1 cellular context compared by ENCODE assay signal in the genomic region with DNA sequence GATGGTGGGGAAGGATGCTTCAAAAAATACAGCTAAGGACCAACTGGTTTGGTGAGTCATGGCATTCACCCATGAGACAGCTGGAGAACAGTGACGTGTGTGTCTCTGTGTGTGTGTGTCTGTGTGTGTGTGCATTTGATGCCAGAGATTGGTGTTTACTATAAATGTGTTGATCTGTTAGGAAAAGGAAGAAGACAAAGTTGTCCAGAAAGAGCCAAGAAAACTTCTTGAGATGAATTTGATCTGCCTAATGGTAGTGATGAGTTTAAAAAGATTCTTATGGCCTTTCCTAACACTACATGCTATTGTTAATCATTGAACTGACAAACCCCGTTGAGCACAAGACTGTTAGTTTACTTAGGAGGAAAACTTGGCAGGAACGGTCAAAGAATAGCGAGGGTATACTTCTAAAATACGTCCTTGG.
TF ChIP-seq lines count a peak whose summit lies in the region.

No MANE protein-coding gene starts in this region.

TF ChIP-seq in HepG2, 621 proteins besides CTCF, POLR2A, EP300 and RAD21 (continued from another document and continues in another):
- TF ChIP-seq, protein P1, sequence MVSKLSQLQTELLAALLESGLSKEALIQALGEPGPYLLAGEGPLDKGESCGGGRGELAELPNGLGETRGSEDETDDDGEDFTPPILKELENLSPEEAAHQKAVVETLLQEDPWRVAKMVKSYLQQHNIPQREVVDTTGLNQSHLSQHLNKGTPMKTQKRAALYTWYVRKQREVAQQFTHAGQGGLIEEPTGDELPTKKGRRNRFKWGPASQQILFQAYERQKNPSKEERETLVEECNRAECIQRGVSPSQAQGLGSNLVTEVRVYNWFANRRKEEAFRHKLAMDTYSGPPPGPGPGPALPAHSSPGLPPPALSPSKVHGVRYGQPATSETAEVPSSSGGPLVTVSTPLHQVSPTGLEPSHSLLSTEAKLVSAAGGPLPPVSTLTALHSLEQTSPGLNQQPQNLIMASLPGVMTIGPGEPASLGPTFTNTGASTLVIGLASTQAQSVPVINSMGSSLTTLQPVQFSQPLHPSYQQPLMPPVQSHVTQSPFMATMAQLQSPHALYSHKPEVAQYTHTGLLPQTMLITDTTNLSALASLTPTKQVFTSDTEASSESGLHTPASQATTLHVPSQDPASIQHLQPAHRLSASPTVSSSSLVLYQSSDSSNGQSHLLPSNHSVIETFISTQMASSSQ (IDR thresholded peaks at IDR 0.05; ENCODE audit: low read depth), result peak; percentile 86
- TF ChIP-seq, protein P1 (CRISPR knock-in tag; IDR thresholded peaks at IDR 0.05; ENCODE audit: borderline replicate concordance), result peak; percentile 90; the same call in 1 of the 2 replicates
- TF ChIP-seq ZNF572 (CRISPR knock-in tag; IDR thresholded peaks at IDR 0.05), result no peak
- TF ChIP-seq, protein P2, sequence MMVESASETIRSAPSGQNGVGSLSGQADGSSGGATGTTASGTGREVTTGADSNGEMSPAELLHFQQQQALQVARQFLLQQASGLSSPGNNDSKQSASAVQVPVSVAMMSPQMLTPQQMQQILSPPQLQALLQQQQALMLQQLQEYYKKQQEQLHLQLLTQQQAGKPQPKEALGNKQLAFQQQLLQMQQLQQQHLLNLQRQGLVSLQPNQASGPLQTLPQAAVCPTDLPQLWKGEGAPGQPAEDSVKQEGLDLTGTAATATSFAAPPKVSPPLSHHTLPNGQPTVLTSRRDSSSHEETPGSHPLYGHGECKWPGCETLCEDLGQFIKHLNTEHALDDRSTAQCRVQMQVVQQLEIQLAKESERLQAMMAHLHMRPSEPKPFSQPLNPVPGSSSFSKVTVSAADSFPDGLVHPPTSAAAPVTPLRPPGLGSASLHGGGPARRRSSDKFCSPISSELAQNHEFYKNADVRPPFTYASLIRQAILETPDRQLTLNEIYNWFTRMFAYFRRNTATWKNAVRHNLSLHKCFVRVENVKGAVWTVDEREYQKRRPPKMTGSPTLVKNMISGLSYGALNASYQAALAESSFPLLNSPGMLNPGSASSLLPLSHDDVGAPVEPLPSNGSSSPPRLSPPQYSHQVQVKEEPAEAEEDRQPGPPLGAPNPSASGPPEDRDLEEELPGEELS (CRISPR knock-in tag; IDR thresholded peaks at IDR 0.05), result peak; percentile 76
- no peak for TF ChIP-seq ZNF460 (CRISPR knock-in tag; IDR thresholded peaks at IDR 0.05; ENCODE audit: borderline replicate concordance)
- 0 out of 2 replicates have a peak, but pooled peaks have one; percentile 44 for TF ChIP-seq ZNF136 (CRISPR knock-in tag; IDR thresholded peaks at IDR 0.05; ENCODE audit: low read depth)
- no peak for TF ChIP-seq FOSL1 (CRISPR knock-in tag; IDR thresholded peaks at IDR 0.05; ENCODE audit: borderline replicate concordance)
- peak; percentile 38; the same call in 1 of the 2 replicates for TF ChIP-seq HNF4A (CRISPR knock-in tag; IDR thresholded peaks at IDR 0.05)
- TF ChIP-seq, protein P3, sequence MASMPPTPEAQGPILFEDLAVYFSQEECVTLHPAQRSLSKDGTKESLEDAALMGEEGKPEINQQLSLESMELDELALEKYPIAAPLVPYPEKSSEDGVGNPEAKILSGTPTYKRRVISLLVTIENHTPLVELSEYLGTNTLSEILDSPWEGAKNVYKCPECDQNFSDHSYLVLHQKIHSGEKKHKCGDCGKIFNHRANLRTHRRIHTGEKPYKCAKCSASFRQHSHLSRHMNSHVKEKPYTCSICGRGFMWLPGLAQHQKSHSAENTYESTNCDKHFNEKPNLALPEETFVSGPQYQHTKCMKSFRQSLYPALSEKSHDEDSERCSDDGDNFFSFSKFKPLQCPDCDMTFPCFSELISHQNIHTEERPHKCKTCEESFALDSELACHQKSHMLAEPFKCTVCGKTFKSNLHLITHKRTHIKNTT (CRISPR knock-in tag; IDR thresholded peaks at IDR 0.05), result no peak
- TF ChIP-seq MIXL1 (CRISPR knock-in tag; IDR thresholded peaks at IDR 0.05), result no peak; the same call in 1 of the 2 replicates
- TF ChIP-seq GATA4 (IDR thresholded peaks at IDR 0.05; ENCODE audit: borderline replicate concordance, low read depth), result no peak
- peak; percentile 53; the same call in 1 of the 2 replicates for TF ChIP-seq RBFOX2 (IDR thresholded peaks at IDR 0.05; ENCODE audit: low read depth, low read length)
- no peak for TF ChIP-seq ZNF160 (CRISPR knock-in tag; IDR thresholded peaks at IDR 0.05)
- TF ChIP-seq U2AF1 (optimal IDR thresholded peaks at IDR 0.05; ENCODE audit: low read depth, low read length), result no peak
- peak; percentile 76 for TF ChIP-seq RXRB (CRISPR knock-in tag; IDR thresholded peaks at IDR 0.05; ENCODE audit: borderline replicate concordance)
- peak; percentile 63 for TF ChIP-seq ATF1 (CRISPR knock-in tag; IDR thresholded peaks at IDR 0.05)
- TF ChIP-seq ZSCAN31 (CRISPR knock-in tag; IDR thresholded peaks at IDR 0.05; ENCODE audit: low read depth), result no peak
- TF ChIP-seq PAWR (CRISPR knock-in tag; IDR thresholded peaks at IDR 0.05; ENCODE audit: borderline replicate concordance), result no peak
- TF ChIP-seq MATR3 (CRISPR knock-in tag; IDR thresholded peaks at IDR 0.05), result no peak
- TF ChIP-seq, protein P4, sequence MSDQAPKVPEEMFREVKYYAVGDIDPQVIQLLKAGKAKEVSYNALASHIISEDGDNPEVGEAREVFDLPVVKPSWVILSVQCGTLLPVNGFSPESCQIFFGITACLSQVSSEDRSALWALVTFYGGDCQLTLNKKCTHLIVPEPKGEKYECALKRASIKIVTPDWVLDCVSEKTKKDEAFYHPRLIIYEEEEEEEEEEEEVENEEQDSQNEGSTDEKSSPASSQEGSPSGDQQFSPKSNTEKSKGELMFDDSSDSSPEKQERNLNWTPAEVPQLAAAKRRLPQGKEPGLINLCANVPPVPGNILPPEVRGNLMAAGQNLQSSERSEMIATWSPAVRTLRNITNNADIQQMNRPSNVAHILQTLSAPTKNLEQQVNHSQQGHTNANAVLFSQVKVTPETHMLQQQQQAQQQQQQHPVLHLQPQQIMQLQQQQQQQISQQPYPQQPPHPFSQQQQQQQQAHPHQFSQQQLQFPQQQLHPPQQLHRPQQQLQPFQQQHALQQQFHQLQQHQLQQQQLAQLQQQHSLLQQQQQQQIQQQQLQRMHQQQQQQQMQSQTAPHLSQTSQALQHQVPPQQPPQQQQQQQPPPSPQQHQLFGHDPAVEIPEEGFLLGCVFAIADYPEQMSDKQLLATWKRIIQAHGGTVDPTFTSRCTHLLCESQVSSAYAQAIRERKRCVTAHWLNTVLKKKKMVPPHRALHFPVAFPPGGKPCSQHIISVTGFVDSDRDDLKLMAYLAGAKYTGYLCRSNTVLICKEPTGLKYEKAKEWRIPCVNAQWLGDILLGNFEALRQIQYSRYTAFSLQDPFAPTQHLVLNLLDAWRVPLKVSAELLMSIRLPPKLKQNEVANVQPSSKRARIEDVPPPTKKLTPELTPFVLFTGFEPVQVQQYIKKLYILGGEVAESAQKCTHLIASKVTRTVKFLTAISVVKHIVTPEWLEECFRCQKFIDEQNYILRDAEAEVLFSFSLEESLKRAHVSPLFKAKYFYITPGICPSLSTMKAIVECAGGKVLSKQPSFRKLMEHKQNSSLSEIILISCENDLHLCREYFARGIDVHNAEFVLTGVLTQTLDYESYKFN (CRISPR knock-in tag; conservative IDR thresholded peaks at IDR 0.05), result peak; percentile 94
- TF ChIP-seq HMG20B (CRISPR knock-in tag; conservative IDR thresholded peaks at IDR 0.05), result no peak
- no peak for TF ChIP-seq SATB2 (CRISPR knock-in tag; IDR thresholded peaks at IDR 0.05)
- TF ChIP-seq NCOR1 (IDR thresholded peaks at IDR 0.05; ENCODE audit: borderline replicate concordance, low read length), result peak; percentile 19; the same call in 1 of the 2 replicates
- TF ChIP-seq ZNF598 (CRISPR knock-in tag; IDR thresholded peaks at IDR 0.05; ENCODE audit: borderline replicate concordance), result no peak
- TF ChIP-seq, protein P5, sequence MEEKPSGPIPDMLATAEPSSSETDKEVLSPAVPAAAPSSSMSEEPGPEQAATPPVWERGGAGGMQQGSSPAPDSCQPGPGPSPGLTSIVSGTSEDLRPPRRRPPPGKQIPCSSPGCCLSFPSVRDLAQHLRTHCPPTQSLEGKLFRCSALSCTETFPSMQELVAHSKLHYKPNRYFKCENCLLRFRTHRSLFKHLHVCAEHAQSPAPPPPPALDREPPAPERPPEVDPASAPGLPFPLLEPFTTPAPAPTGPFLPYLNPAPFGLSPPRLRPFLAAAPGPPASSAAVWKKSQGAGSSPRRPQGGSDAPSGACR (CRISPR knock-in tag; IDR thresholded peaks at IDR 0.05), result no peak
- TF ChIP-seq, protein P6, sequence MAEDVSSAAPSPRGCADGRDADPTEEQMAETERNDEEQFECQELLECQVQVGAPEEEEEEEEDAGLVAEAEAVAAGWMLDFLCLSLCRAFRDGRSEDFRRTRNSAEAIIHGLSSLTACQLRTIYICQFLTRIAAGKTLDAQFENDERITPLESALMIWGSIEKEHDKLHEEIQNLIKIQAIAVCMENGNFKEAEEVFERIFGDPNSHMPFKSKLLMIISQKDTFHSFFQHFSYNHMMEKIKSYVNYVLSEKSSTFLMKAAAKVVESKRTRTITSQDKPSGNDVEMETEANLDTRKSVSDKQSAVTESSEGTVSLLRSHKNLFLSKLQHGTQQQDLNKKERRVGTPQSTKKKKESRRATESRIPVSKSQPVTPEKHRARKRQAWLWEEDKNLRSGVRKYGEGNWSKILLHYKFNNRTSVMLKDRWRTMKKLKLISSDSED (CRISPR knock-in tag; IDR thresholded peaks at IDR 0.05), result no peak
- TF ChIP-seq, protein P7, sequence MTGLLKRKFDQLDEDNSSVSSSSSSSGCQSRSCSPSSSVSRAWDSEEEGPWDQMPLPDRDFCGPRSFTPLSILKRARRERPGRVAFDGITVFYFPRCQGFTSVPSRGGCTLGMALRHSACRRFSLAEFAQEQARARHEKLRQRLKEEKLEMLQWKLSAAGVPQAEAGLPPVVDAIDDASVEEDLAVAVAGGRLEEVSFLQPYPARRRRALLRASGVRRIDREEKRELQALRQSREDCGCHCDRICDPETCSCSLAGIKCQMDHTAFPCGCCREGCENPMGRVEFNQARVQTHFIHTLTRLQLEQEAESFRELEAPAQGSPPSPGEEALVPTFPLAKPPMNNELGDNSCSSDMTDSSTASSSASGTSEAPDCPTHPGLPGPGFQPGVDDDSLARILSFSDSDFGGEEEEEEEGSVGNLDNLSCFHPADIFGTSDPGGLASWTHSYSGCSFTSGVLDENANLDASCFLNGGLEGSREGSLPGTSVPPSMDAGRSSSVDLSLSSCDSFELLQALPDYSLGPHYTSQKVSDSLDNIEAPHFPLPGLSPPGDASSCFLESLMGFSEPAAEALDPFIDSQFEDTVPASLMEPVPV (CRISPR knock-in tag; IDR thresholded peaks at IDR 0.05), result peak; percentile 26; the same call in 1 of the 2 replicates
- no peak for TF ChIP-seq AGO2 (optimal IDR thresholded peaks at IDR 0.05; ENCODE audit: low read depth, low read length)
- peak; percentile 72 for TF ChIP-seq FOXA3 (CRISPR knock-in tag; IDR thresholded peaks at IDR 0.05)
- TF ChIP-seq, protein P8, sequence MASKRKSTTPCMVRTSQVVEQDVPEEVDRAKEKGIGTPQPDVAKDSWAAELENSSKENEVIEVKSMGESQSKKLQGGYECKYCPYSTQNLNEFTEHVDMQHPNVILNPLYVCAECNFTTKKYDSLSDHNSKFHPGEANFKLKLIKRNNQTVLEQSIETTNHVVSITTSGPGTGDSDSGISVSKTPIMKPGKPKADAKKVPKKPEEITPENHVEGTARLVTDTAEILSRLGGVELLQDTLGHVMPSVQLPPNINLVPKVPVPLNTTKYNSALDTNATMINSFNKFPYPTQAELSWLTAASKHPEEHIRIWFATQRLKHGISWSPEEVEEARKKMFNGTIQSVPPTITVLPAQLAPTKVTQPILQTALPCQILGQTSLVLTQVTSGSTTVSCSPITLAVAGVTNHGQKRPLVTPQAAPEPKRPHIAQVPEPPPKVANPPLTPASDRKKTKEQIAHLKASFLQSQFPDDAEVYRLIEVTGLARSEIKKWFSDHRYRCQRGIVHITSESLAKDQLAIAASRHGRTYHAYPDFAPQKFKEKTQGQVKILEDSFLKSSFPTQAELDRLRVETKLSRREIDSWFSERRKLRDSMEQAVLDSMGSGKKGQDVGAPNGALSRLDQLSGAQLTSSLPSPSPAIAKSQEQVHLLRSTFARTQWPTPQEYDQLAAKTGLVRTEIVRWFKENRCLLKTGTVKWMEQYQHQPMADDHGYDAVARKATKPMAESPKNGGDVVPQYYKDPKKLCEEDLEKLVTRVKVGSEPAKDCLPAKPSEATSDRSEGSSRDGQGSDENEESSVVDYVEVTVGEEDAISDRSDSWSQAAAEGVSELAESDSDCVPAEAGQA (IDR thresholded peaks at IDR 0.05; ENCODE audit: low read depth), result no peak
- TF ChIP-seq, protein P8 (CRISPR knock-in tag; IDR thresholded peaks at IDR 0.05; ENCODE audit: borderline replicate concordance), result no peak
- TF ChIP-seq EED (CRISPR knock-in tag; IDR thresholded peaks at IDR 0.05), result no peak
- peak; percentile 38; the same call in 1 of the 2 replicates for TF ChIP-seq RARA (CRISPR knock-in tag; IDR thresholded peaks at IDR 0.05)
- no peak for TF ChIP-seq CCAR2 (optimal IDR thresholded peaks at IDR 0.05; ENCODE audit: low read depth, low read length)
- TF ChIP-seq FOXK1 (CRISPR knock-in tag; IDR thresholded peaks at IDR 0.05; ENCODE audit: borderline replicate concordance, low read depth), result no peak
